1 cellular context compared by ENCODE assay signal in the genomic region with DNA sequence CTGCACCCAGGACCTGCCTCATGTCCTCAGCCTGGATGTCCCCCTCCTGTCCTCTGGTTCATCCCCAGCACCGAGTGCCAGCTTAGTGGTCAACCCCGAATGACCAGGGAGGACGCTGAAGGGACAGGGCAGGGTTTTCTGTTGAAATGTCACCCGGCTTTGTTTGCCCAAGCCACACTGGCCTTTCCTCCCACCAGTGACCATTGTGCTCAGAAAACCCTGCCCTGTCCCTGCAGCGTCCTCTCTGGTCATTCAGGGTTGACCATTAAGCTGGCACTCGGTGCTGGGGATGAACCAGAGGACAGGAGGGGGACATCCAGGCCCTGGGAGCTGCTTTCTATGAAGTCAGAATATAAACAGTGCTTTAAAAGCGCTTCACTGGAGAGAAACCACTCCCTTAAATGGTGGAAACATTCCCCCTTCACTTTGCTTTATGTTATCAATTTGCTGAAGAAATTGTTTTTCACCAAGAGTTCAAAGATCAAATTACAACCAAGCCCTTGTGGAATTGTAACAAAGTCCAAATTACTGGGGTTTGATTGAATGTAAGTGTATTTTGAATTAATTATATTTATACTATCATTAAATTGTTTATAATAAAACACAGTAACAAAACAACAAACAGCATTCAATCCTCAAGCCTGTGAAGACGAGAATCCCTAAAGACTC.
A peak's percentile ranks its signal among the peaks of the same experiment; 100 is the strongest.
TF ChIP-seq lines count a peak whose summit lies in the region.

No MANE protein-coding gene starts in this region.

TF ChIP-seq in HepG2, 621 proteins besides CTCF, POLR2A, EP300 and RAD21:
- TF ChIP-seq SIX1 (CRISPR knock-in tag; IDR thresholded peaks at IDR 0.05; ENCODE audit: borderline replicate concordance), result no peak; the same call in 1 of the 2 replicates
- TF ChIP-seq, protein P1, sequence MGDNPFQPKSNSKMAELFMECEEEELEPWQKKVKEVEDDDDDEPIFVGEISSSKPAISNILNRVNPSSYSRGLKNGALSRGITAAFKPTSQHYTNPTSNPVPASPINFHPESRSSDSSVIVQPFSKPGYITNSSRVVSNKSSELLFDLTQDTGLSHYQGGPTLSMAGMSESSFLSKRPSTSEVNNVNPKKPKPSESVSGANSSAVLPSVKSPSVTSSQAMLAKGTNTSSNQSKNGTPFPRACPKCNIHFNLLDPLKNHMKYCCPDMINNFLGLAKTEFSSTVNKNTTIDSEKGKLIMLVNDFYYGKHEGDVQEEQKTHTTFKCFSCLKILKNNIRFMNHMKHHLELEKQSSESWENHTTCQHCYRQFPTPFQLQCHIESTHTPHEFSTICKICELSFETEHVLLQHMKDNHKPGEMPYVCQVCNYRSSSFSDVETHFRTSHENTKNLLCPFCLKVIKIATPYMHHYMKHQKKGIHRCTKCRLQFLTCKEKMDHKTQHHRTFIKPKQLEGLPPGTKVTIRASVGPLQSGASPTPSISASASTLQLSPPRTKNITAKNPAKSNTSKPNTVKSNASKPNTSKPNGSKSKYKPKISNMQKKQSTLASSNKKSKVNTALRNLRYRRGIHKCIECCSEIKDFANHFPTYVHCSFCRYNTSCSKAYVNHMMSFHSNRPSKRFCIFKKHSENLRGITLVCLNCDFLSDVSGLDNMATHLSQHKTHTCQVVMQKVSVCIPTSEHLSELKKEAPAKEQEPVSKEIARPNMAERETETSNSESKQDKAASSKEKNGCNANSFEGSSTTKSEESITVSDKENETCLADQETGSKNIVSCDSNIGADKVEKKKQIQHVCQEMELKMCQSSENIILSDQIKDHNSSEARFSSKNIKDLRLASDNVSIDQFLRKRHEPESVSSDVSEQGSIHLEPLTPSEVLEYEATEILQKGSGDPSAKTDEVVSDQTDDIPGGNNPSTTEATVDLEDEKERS (CRISPR knock-in tag; IDR thresholded peaks at IDR 0.05), result 0 out of 2 replicates have a peak, but pooled peaks have one; percentile 5
- TF ChIP-seq ZNF552 (CRISPR knock-in tag; IDR thresholded peaks at IDR 0.05; ENCODE audit: borderline replicate concordance), result no peak
- TF ChIP-seq, protein P2, sequence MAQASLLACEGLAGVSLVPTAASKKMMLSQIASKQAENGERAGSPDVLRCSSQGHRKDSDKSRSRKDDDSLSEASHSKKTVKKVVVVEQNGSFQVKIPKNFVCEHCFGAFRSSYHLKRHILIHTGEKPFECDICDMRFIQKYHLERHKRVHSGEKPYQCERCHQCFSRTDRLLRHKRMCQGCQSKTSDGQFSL (CRISPR knock-in tag; IDR thresholded peaks at IDR 0.05), result no peak
- no peak for TF ChIP-seq CREM (IDR thresholded peaks at IDR 0.05)
- no peak for TF ChIP-seq CREM (CRISPR knock-in tag; IDR thresholded peaks at IDR 0.05)
- TF ChIP-seq, protein P3, sequence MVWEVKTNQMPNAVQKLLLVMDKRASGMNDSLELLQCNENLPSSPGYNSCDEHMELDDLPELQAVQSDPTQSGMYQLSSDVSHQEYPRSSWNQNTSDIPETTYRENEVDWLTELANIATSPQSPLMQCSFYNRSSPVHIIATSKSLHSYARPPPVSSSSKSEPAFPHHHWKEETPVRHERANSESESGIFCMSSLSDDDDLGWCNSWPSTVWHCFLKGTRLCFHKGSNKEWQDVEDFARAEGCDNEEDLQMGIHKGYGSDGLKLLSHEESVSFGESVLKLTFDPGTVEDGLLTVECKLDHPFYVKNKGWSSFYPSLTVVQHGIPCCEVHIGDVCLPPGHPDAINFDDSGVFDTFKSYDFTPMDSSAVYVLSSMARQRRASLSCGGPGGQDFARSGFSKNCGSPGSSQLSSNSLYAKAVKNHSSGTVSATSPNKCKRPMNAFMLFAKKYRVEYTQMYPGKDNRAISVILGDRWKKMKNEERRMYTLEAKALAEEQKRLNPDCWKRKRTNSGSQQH (CRISPR knock-in tag; IDR thresholded peaks at IDR 0.05; ENCODE audit: low read depth), result peak; percentile 54; the same call in 1 of the 2 replicates
- peak; percentile 46 for TF ChIP-seq ZNF644 (CRISPR knock-in tag; IDR thresholded peaks at IDR 0.05; ENCODE audit: low read depth)
- TF ChIP-seq FOXA1 (IDR thresholded peaks at IDR 0.05), result no peak
- peak; percentile 17; the same call in 1 of the 2 replicates for TF ChIP-seq FOXA1 (CRISPR knock-in tag; IDR thresholded peaks at IDR 0.05)
- TF ChIP-seq HOXA3 (CRISPR knock-in tag; IDR thresholded peaks at IDR 0.05), result peak; percentile 47; the same call in 1 of the 2 replicates
- TF ChIP-seq, protein P4, sequence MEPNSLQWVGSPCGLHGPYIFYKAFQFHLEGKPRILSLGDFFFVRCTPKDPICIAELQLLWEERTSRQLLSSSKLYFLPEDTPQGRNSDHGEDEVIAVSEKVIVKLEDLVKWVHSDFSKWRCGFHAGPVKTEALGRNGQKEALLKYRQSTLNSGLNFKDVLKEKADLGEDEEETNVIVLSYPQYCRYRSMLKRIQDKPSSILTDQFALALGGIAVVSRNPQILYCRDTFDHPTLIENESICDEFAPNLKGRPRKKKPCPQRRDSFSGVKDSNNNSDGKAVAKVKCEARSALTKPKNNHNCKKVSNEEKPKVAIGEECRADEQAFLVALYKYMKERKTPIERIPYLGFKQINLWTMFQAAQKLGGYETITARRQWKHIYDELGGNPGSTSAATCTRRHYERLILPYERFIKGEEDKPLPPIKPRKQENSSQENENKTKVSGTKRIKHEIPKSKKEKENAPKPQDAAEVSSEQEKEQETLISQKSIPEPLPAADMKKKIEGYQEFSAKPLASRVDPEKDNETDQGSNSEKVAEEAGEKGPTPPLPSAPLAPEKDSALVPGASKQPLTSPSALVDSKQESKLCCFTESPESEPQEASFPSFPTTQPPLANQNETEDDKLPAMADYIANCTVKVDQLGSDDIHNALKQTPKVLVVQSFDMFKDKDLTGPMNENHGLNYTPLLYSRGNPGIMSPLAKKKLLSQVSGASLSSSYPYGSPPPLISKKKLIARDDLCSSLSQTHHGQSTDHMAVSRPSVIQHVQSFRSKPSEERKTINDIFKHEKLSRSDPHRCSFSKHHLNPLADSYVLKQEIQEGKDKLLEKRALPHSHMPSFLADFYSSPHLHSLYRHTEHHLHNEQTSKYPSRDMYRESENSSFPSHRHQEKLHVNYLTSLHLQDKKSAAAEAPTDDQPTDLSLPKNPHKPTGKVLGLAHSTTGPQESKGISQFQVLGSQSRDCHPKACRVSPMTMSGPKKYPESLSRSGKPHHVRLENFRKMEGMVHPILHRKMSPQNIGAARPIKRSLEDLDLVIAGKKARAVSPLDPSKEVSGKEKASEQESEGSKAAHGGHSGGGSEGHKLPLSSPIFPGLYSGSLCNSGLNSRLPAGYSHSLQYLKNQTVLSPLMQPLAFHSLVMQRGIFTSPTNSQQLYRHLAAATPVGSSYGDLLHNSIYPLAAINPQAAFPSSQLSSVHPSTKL (CRISPR knock-in tag; IDR thresholded peaks at IDR 0.05), result peak; percentile 50
- TF ChIP-seq SALL1 (CRISPR knock-in tag; IDR thresholded peaks at IDR 0.05), result peak; percentile 56; the same call in 1 of the 2 replicates
- 0 out of 2 replicates have a peak, but pooled peaks have one; percentile 40 for TF ChIP-seq HNRNPL (IDR thresholded peaks at IDR 0.05; ENCODE audit: low read depth, low read length)
- TF ChIP-seq NCOA2 (CRISPR knock-in tag; IDR thresholded peaks at IDR 0.05), result 0 out of 2 replicates have a peak, but pooled peaks have one; percentile 17
- TF ChIP-seq YY1 (IDR thresholded peaks at IDR 0.05; ENCODE audit: insufficient read depth, insufficient replicate concordance, low read depth, low read length), result peak; percentile 12
- TF ChIP-seq KMT2A (CRISPR knock-in tag; IDR thresholded peaks at IDR 0.05), result peak; percentile 21; the same call in 1 of the 2 replicates
- peak; percentile 58 for TF ChIP-seq BCL6 (CRISPR knock-in tag; IDR thresholded peaks at IDR 0.05)
- peak; percentile 49; the same call in 1 of the 2 replicates for TF ChIP-seq RARA (CRISPR knock-in tag; IDR thresholded peaks at IDR 0.05)
- TF ChIP-seq PHF21A (CRISPR knock-in tag; IDR thresholded peaks at IDR 0.05), result peak; percentile 22
- TF ChIP-seq NCOR1 (IDR thresholded peaks at IDR 0.05; ENCODE audit: borderline replicate concordance, low read length), result peak; percentile 65
- peak; percentile 54 for TF ChIP-seq HNF4A (CRISPR knock-in tag; IDR thresholded peaks at IDR 0.05)
- TF ChIP-seq, protein P5, sequence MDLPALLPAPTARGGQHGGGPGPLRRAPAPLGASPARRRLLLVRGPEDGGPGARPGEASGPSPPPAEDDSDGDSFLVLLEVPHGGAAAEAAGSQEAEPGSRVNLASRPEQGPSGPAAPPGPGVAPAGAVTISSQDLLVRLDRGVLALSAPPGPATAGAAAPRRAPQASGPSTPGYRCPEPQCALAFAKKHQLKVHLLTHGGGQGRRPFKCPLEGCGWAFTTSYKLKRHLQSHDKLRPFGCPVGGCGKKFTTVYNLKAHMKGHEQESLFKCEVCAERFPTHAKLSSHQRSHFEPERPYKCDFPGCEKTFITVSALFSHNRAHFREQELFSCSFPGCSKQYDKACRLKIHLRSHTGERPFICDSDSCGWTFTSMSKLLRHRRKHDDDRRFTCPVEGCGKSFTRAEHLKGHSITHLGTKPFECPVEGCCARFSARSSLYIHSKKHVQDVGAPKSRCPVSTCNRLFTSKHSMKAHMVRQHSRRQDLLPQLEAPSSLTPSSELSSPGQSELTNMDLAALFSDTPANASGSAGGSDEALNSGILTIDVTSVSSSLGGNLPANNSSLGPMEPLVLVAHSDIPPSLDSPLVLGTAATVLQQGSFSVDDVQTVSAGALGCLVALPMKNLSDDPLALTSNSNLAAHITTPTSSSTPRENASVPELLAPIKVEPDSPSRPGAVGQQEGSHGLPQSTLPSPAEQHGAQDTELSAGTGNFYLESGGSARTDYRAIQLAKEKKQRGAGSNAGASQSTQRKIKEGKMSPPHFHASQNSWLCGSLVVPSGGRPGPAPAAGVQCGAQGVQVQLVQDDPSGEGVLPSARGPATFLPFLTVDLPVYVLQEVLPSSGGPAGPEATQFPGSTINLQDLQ (CRISPR knock-in tag; IDR thresholded peaks at IDR 0.05), result no peak
- TF ChIP-seq ZNF296 (CRISPR knock-in tag; conservative IDR thresholded peaks at IDR 0.05), result peak; percentile 95
- no peak for TF ChIP-seq FOXJ3 (CRISPR knock-in tag; IDR thresholded peaks at IDR 0.05; ENCODE audit: borderline replicate concordance)
- 0 out of 2 replicates have a peak, but pooled peaks have one; percentile 11 for TF ChIP-seq ZNF121 (CRISPR knock-in tag; IDR thresholded peaks at IDR 0.05)
- TF ChIP-seq, protein P6, sequence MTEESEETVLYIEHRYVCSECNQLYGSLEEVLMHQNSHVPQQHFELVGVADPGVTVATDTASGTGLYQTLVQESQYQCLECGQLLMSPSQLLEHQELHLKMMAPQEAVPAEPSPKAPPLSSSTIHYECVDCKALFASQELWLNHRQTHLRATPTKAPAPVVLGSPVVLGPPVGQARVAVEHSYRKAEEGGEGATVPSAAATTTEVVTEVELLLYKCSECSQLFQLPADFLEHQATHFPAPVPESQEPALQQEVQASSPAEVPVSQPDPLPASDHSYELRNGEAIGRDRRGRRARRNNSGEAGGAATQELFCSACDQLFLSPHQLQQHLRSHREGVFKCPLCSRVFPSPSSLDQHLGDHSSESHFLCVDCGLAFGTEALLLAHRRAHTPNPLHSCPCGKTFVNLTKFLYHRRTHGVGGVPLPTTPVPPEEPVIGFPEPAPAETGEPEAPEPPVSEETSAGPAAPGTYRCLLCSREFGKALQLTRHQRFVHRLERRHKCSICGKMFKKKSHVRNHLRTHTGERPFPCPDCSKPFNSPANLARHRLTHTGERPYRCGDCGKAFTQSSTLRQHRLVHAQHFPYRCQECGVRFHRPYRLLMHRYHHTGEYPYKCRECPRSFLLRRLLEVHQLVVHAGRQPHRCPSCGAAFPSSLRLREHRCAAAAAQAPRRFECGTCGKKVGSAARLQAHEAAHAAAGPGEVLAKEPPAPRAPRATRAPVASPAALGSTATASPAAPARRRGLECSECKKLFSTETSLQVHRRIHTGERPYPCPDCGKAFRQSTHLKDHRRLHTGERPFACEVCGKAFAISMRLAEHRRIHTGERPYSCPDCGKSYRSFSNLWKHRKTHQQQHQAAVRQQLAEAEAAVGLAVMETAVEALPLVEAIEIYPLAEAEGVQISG (CRISPR knock-in tag; IDR thresholded peaks at IDR 0.05), result peak; percentile 77
- TF ChIP-seq SOX13 (IDR thresholded peaks at IDR 0.05), result no peak
- peak in 1 of 2 experiments; percentile 48; a peak in 2 of 4 replicates for TF ChIP-seq SOX13 (CRISPR knock-in tag; conservative IDR thresholded peaks at IDR 0.05 in 1 of 2, IDR thresholded peaks at IDR 0.05 in 1 of 2)
- peak; percentile 34; the same call in 1 of the 2 replicates for TF ChIP-seq SAP130 (CRISPR knock-in tag; IDR thresholded peaks at IDR 0.05; ENCODE audit: low read depth)
- TF ChIP-seq, protein P7, sequence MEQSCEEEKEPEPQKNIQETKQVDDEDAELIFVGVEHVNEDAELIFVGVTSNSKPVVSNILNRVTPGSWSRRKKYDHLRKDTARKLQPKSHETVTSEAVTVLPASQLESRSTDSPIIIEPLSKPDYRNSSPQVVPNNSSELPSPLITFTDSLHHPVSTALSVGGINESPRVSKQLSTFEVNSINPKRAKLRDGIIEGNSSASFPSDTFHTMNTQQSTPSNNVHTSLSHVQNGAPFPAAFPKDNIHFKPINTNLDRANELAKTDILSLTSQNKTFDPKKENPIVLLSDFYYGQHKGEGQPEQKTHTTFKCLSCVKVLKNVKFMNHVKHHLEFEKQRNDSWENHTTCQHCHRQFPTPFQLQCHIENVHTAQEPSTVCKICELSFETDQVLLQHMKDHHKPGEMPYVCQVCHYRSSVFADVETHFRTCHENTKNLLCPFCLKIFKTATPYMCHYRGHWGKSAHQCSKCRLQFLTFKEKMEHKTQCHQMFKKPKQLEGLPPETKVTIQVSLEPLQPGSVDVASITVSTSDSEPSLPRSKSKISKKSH (CRISPR knock-in tag; IDR thresholded peaks at IDR 0.05; ENCODE audit: borderline replicate concordance), result no peak
- TF ChIP-seq SMC3 (IDR thresholded peaks at IDR 0.05; ENCODE audit: low read length), result 0 out of 2 replicates have a peak, but pooled peaks have one; percentile 12
- no peak for TF ChIP-seq NR2F6 (IDR thresholded peaks at IDR 0.05)
- peak; percentile 27; the same call in 1 of the 2 replicates for TF ChIP-seq NR2F6 (CRISPR knock-in tag; IDR thresholded peaks at IDR 0.05)
- TF ChIP-seq GATAD2A (CRISPR knock-in tag; IDR thresholded peaks at IDR 0.05), result peak; percentile 61
- peak; percentile 38 for TF ChIP-seq SOX5 (CRISPR knock-in tag; IDR thresholded peaks at IDR 0.05; ENCODE audit: borderline replicate concordance)
- TF ChIP-seq ZFX (CRISPR knock-in tag; IDR thresholded peaks at IDR 0.05; ENCODE audit: low read depth), result no peak
- TF ChIP-seq ZFY (CRISPR knock-in tag; IDR thresholded peaks at IDR 0.05), result 0 out of 2 replicates have a peak, but pooled peaks have one; percentile 19
- TF ChIP-seq TGIF2 (CRISPR knock-in tag; IDR thresholded peaks at IDR 0.05), result 0 out of 2 replicates have a peak, but pooled peaks have one; percentile 24
- TF ChIP-seq TEAD3 (CRISPR knock-in tag; optimal IDR thresholded peaks at IDR 0.05; ENCODE audit: borderline replicate concordance), result peak; percentile 14
- no peak for TF ChIP-seq MEF2D (CRISPR knock-in tag; IDR thresholded peaks at IDR 0.05)
